Comparison of ENCODE assay signal across 8 cellular contexts in genomic region chr16:4800290-4801041, GRCh38. TPM values are rescaled to one million over a fixed set of nuclear protein-coding genes. Genes with fewer than 3 reads are reported as not detected.
DNase-seq lines count a peak whose midpoint lies in the region; ATAC-seq and TF ChIP-seq lines count a peak whose summit lies in the region.

No MANE protein-coding gene starts in this region.

- H3K27ac ChIP-seq in angular gyrus (ENCODE audit: low read depth, low read length) (peak overlapping the region; percentile 97), lower lobe of right lung (no peak overlapping the region)

- H3K36me3 ChIP-seq in lower lobe of right lung = peaks cover 28% of the 10 kb centered on the region

- H3K4me3 ChIP-seq in lower lobe of right lung = peak overlapping the region; percentile 8

- no peaks in the 10 kb centered on the region for H3K9me3 ChIP-seq in lower lobe of right lung

- H3K27me3 ChIP-seq in lower lobe of right lung (ENCODE audit: low read depth) = no peaks in the 10 kb centered on the region

- intact Hi-C loops in lower lobe of right lung (cut with DNase I) = no loop called here

- TF ChIP-seq CTCF in lower lobe of right lung (IDR thresholded peaks at IDR 0.05) = no peak

- DNase-seq in DMS 273 (lab: John Stamatoyannopoulos, UW; ENCODE audit: unreplicated experiment) = peak; percentile 91
- peak in 45 of 76 experiments; percentile 2 to 66 (median 34) for DNase-seq in HUDEP-2 (lab: John Stamatoyannopoulos, UW; ENCODE audit: unreplicated experiment in 76 of 76)
- peak; percentile 81 for DNase-seq in lower lobe of right lung
- no peak for DNase-seq in dermis blood vessel endothelial cell
- no peak for DNase-seq in stimulated activated naive CD4-positive, alpha-beta T cell (lab: John Stamatoyannopoulos, UW)

- ATAC-seq in lower lobe of right lung (peak in 1 of 2 donors; percentile 2), HG02840 (IDR thresholded peaks at IDR 0.05; ENCODE audit: low FRiP score, unreplicated experiment) (no peak), HG02678 (IDR thresholded peaks at IDR 0.05; ENCODE audit: unreplicated experiment) (no peak)

- H3K4me1 ChIP-seq in lower lobe of right lung = peaks cover 31% of the 10 kb centered on the region

RNA-seq across cellular contexts. Expression of gene ROGDI, which starts 2.0 kb away (rescaled TPM):
- 24.9 TPM for total RNA-seq in lower lobe of right lung
- 22.5 and 22.8 TPM in 2 replicates for total RNA-seq in dermis blood vessel endothelial cell

RNA-seq across cellular contexts. Expression of gene SMIM22, which starts 5.3 kb away (rescaled TPM):
- total RNA-seq in lower lobe of right lung (27.7 TPM), dermis blood vessel endothelial cell (not detected in 2 replicates)

RNA-seq across cellular contexts. Expression of gene SEPTIN12, which starts 12.3 kb away (rescaled TPM):
- total RNA-seq in lower lobe of right lung (not detected), dermis blood vessel endothelial cell (not detected in 2 replicates)

RNA-seq across cellular contexts. Expression of gene ZNF500, which starts 33.5 kb away (rescaled TPM):
- total RNA-seq in lower lobe of right lung (13.4 TPM), dermis blood vessel endothelial cell (9.7 and 10.9 TPM in 2 replicates)

RNA-seq across cellular contexts. Expression of gene GLYR1, which starts 46.6 kb away (rescaled TPM):
- total RNA-seq in lower lobe of right lung = 89.3 TPM
- 85.6 and 103 TPM in 2 replicates for total RNA-seq in dermis blood vessel endothelial cell

Comparison
In these comparisons a context has a peak if more than half of its experiments do, and no peak if none do; other contexts are left out.
1. DNase-seq: peak in DMS 273 (single experiment), HUDEP-2 (45 of 76) and lower lobe of right lung (single experiment); none in dermis blood vessel endothelial cell (single experiment) and stimulated activated naive CD4-positive, alpha-beta T cell (0 of 6).
2. RNA of gene SMIM22, which starts 5.3 kb away (total RNA-seq): 27.7 TPM in lower lobe of right lung (single experiment); not detected in dermis blood vessel endothelial cell; every median in the first group is over 10 times any median in the second.